Comparison of ENCODE assay signal across 1 cellular context in the genomic region with DNA sequence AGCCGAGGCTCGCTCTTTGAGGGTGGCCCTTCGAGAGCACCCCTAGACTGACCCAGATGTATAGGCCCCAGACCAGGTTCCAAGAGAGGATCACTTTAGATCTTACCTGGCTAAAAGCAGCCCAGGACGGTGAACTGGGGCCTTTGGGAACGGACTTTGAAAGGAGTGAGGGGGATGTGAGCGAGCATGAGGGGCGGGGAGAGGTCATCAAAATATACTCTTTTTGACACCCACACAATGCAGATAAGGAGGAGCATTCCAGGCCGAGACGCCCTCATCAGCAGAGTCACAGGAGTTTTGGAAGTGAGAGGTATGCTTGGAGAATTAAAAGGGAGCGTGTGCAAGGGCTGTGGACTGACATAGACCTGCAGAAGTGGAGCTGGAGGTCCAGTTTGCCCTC.
TF ChIP-seq lines count a peak whose summit lies in the region.

No MANE protein-coding gene starts in this region.

TF ChIP-seq in GM12878, 131 proteins besides CTCF, POLR2A, EP300 and RAD21:
- TF ChIP-seq STAT3 (IDR thresholded peaks at IDR 0.05; ENCODE audit: low read depth, low read length) (no peak), PAX8 (IDR thresholded peaks at IDR 0.05) (no peak), SMC3 (IDR thresholded peaks at IDR 0.05; ENCODE audit: borderline replicate concordance, low read length) (no peak)
TF ChIP-seq in GM12878: peak in this region for 0.
